In genomic region chr3:180116203-180116602, GRCh38 we compare ENCODE assay signal across 22 cellular contexts.
DNase-seq lines count a peak whose midpoint lies in the region; ATAC-seq lines count a peak whose summit lies in the region.
"Had no signal": no experiment of that assay in that cellular context is flagged by ENCODE, and none has a peak within 500 bp of the region (broad histone marks: within the 10 kb centered on the region; RNA-seq: fewer than 3 reads in every experiment).

No MANE protein-coding gene starts in this region.

- CTCF ChIA-PET in activated CD4-positive, alpha-beta T cell treated with anti-CD3 and anti-CD28 coated beads, Interleukin-2, amount 10 ng/mL, durations not matched to agents 7 days and 5 days (lab: Charles Lee), result no interaction called here

- DNase-seq in activated CD4-positive, alpha-beta T cell treated with anti-CD3 and anti-CD28 coated beads, Interleukin-2, amount 10 ng/mL, durations not matched to agents 24 days and 14 days, result peak; percentile 6
- no peak for DNase-seq in activated CD4-positive, alpha-beta T cell treated with anti-CD3 and anti-CD28 coated beads, Interleukin-2, amount 10 ng/mL, durations not matched to agents 7 days and 5 days
- DNase-seq in SK-MEL-5 (ENCODE audit: low read depth, low spot score) (peak; percentile 7), sciatic nerve (ENCODE audit: low spot score) (no peak), DMS53 (lab: John Stamatoyannopoulos, UW) (no peak), AML-193 (lab: John Stamatoyannopoulos, UW) (no peak), HuH-7 (ENCODE audit: low spot score) (no peak)
- DNase-seq: CD4-positive, CD25-positive, alpha-beta regulatory T cell; KBM-7; MV-4-11; NCI-H1105 treated with DMSO at 0.1 percent for 48 hours; NCI-H2029; NCI-H446; NCI-H526; NCI-H82; NK-92 treated with Interleukin-12 subunit alpha and Interleukin-12 subunit beta, amount 100 ng/mL, for 24 hours; SJCRH30; T-cell had no signal

- no peak overlapping the region for H3K27ac ChIP-seq in iPS-18a (ENCODE audit: low read length)
- H3K27ac ChIP-seq: BLaER1, PC-9, SJCRH30 had no signal

- no peaks in the 10 kb centered on the region for H3K9me3 ChIP-seq in iPS-18a (ENCODE audit: control insufficient read depth, low read depth, low read length)
- H3K9me3 ChIP-seq: BLaER1, SJCRH30 had no signal

- no peaks in the 10 kb centered on the region for H3K36me3 ChIP-seq in iPS-18a (ENCODE audit: control insufficient read depth, low read depth, low read length)
- H3K36me3 ChIP-seq: BLaER1, SJCRH30 had no signal

- intact Hi-C loops in activated CD4-positive, alpha-beta T cell treated with anti-CD3 and anti-CD28 coated beads, Interleukin-2, amount 10 ng/mL, durations not matched to agents 24 days and 14 days (cut with micrococcal nuclease), result no loop called here
- intact Hi-C loops in sciatic nerve (cut with DNase I), result no loop called here

- in situ Hi-C loops in SK-MEL-5 (cut with HindIII; ENCODE audit: low pct_unique_long_range_greater_than_20kb, low sequenced_read_pairs), result no loop called here

- ATAC-seq in sciatic nerve, result peak; percentile 68
- ATAC-seq: Right ventricle myocardium inferior, T-cell had no signal

- no peaks in the 10 kb centered on the region for H3K4me1 Mint-ChIP-seq in activated CD4-positive, alpha-beta T cell treated with anti-CD3 and anti-CD28 coated beads, Interleukin-2, amount 10 ng/mL, durations not matched to agents 24 days and 14 days
- H3K4me1 Mint-ChIP-seq in activated CD4-positive, alpha-beta T cell treated with anti-CD3 and anti-CD28 coated beads, Interleukin-2, amount 10 ng/mL, durations not matched to agents 7 days and 5 days, result no peaks in the 10 kb centered on the region
- H3K4me1 Mint-ChIP-seq: CD4-positive, CD25-positive, alpha-beta regulatory T cell; T-cell had no signal

- peaks cover 5% of the 10 kb centered on the region for H3K9me3 Mint-ChIP-seq in activated CD4-positive, alpha-beta T cell treated with anti-CD3 and anti-CD28 coated beads, Interleukin-2, amount 10 ng/mL, durations not matched to agents 24 days and 14 days
- H3K9me3 Mint-ChIP-seq in activated CD4-positive, alpha-beta T cell treated with anti-CD3 and anti-CD28 coated beads, Interleukin-2, amount 10 ng/mL, durations not matched to agents 7 days and 5 days, result no peaks in the 10 kb centered on the region

- H3K27ac Mint-ChIP-seq in activated CD4-positive, alpha-beta T cell treated with anti-CD3 and anti-CD28 coated beads, Interleukin-2, amount 10 ng/mL, durations not matched to agents 24 days and 14 days, result no peak overlapping the region
- H3K27ac Mint-ChIP-seq in activated CD4-positive, alpha-beta T cell treated with anti-CD3 and anti-CD28 coated beads, Interleukin-2, amount 10 ng/mL, durations not matched to agents 7 days and 5 days, result no peak overlapping the region
- H3K27ac Mint-ChIP-seq: CD4-positive, CD25-positive, alpha-beta regulatory T cell; T-cell had no signal

- POLR2A ChIA-PET in activated CD4-positive, alpha-beta T cell treated with anti-CD3 and anti-CD28 coated beads, Interleukin-2, amount 10 ng/mL, durations not matched to agents 7 days and 5 days (lab: Charles Lee), result no interaction called here

- no peaks in the 10 kb centered on the region for H3K27me3 Mint-ChIP-seq in activated CD4-positive, alpha-beta T cell treated with anti-CD3 and anti-CD28 coated beads, Interleukin-2, amount 10 ng/mL, durations not matched to agents 24 days and 14 days
- no peaks in the 10 kb centered on the region for H3K27me3 Mint-ChIP-seq in activated CD4-positive, alpha-beta T cell treated with anti-CD3 and anti-CD28 coated beads, Interleukin-2, amount 10 ng/mL, durations not matched to agents 7 days and 5 days
- H3K27me3 Mint-ChIP-seq: CD4-positive, CD25-positive, alpha-beta regulatory T cell; T-cell had no signal

- peak overlapping the region; percentile 32 for H3K9ac ChIP-seq in iPS-18a (ENCODE audit: low read length)
- H3K9ac ChIP-seq: BLaER1 had no signal

- H3K36me3 Mint-ChIP-seq in activated CD4-positive, alpha-beta T cell treated with anti-CD3 and anti-CD28 coated beads, Interleukin-2, amount 10 ng/mL, durations not matched to agents 24 days and 14 days (ENCODE audit: low read depth), result no peaks in the 10 kb centered on the region
- no peaks in the 10 kb centered on the region for H3K36me3 Mint-ChIP-seq in activated CD4-positive, alpha-beta T cell treated with anti-CD3 and anti-CD28 coated beads, Interleukin-2, amount 10 ng/mL, durations not matched to agents 7 days and 5 days (ENCODE audit: low read depth)
- H3K36me3 Mint-ChIP-seq: CD4-positive, CD25-positive, alpha-beta regulatory T cell; T-cell had no signal

- H3K4me1 ChIP-seq in iPS-18a (ENCODE audit: control insufficient read depth, low read depth, low read length), result peaks cover 35% of the 10 kb centered on the region
- H3K4me1 ChIP-seq: SJCRH30 had no signal

- no peak overlapping the region for H3K4me3 Mint-ChIP-seq in activated CD4-positive, alpha-beta T cell treated with anti-CD3 and anti-CD28 coated beads, Interleukin-2, amount 10 ng/mL, durations not matched to agents 24 days and 14 days
- no peak overlapping the region for H3K4me3 Mint-ChIP-seq in activated CD4-positive, alpha-beta T cell treated with anti-CD3 and anti-CD28 coated beads, Interleukin-2, amount 10 ng/mL, durations not matched to agents 7 days and 5 days
- H3K4me3 Mint-ChIP-seq: CD4-positive, CD25-positive, alpha-beta regulatory T cell; T-cell had no signal

- no peak overlapping the region for H3K4me3 ChIP-seq in iPS-18a (ENCODE audit: low read length)
- H3K4me3 ChIP-seq: BLaER1, PC-9, SJCRH30 had no signal

- no peaks in the 10 kb centered on the region for H3K27me3 ChIP-seq in iPS-18a (ENCODE audit: control insufficient read depth, insufficient read depth, low read length)
- H3K27me3 ChIP-seq: BLaER1, SJCRH30 had no signal

Comparison
In these comparisons a context has a peak if more than half of its experiments do, and no peak if none do; other contexts are left out.
1. DNase-seq: peak in activated CD4-positive, alpha-beta T cell treated with anti-CD3 and anti-CD28 coated beads, Interleukin-2, amount 10 ng/mL, durations not matched to agents 24 days and 14 days (single experiment) and SK-MEL-5 (single experiment); none in activated CD4-positive, alpha-beta T cell treated with anti-CD3 and anti-CD28 coated beads, Interleukin-2, amount 10 ng/mL, durations not matched to agents 7 days and 5 days (single experiment), sciatic nerve (single experiment), DMS53 (single experiment), AML-193 (0 of 2) and HuH-7 (single experiment).